16 cellular contexts compared by ENCODE assay signal in genomic region chr15:45386420-45386819, GRCh38. TPM values are rescaled to one million over a fixed set of nuclear protein-coding genes. Genes with fewer than 3 reads are reported as not detected.
DNase-seq lines count a peak whose midpoint lies in the region; ATAC-seq, FAIRE-seq and TF ChIP-seq lines count a peak whose summit lies in the region.
"Had no signal": no experiment of that assay in that cellular context is flagged by ENCODE, and none has a peak within 500 bp of the region (broad histone marks: within the 10 kb centered on the region; RNA-seq: fewer than 3 reads in every experiment).

No MANE protein-coding gene starts in this region.

- TF ChIP-seq POLR2A in uterus (IDR thresholded peaks at IDR 0.05) (no peak), GM12892 (IDR thresholded peaks at IDR 0.05; ENCODE audit: low read depth, low read length) (no peak)

- no peak overlapping the region for H3K4me3 ChIP-seq in uterus
- H3K4me3 ChIP-seq: stomach had no signal

- H3K9me3 ChIP-seq in uterus, result no peaks in the 10 kb centered on the region
- H3K9me3 ChIP-seq: stomach had no signal

- no peaks in the 10 kb centered on the region for H3K27me3 ChIP-seq in uterus
- H3K27me3 ChIP-seq: stomach had no signal

- no peak for FAIRE-seq in GM12892 (lab: Jason Lieb, UNC)
- FAIRE-seq: colon had no signal

- DNase-seq in DMS53 (lab: John Stamatoyannopoulos, UW) (peak; percentile 47), DMS53 treated with DMSO at 0.1 percent for 48 hours (lab: John Stamatoyannopoulos, UW; ENCODE audit: unreplicated experiment) (no peak), Right ventricle myocardium superior (no peak), middle frontal gyrus (ENCODE audit: extremely low spot score, low spot score) (peak; percentile 41), uterus (peak in 1 of 2 donors; percentile 24), GM12892 (ENCODE audit: insufficient read length) (no peak)
- no peak for DNase-seq in stimulated activated naive CD4-positive, alpha-beta T cell treated with Interleukin-2 at 50 U/mL for 16 hours (lab: John Stamatoyannopoulos, UW)
- DNase-seq: 8988T; CD8-positive, alpha-beta memory T cell; HCEC 1CT; NCI-H345; stomach had no signal

- ATAC-seq in Right ventricle myocardium superior (ENCODE audit: poor library complexity) (peak; percentile 92), HG03045 (IDR thresholded peaks at IDR 0.05; ENCODE audit: unreplicated experiment) (no peak)
- ATAC-seq: activated CD4-positive, CD25-positive, alpha-beta regulatory T cell treated with anti-CD3 and anti-CD28 coated beads, Interleukin-2, amount 50 U/mL, for 24 hours; Panc1 had no signal

- H3K27ac ChIP-seq in uterus, result peak overlapping the region; percentile 30 to 44
- H3K27ac ChIP-seq: stomach had no signal

- H3K4me1 ChIP-seq in uterus, result no peaks in the 10 kb centered on the region

- intact Hi-C loops in Right ventricle myocardium superior (cut with DNase I), result no loop called here
- intact Hi-C loops in uterus (cut with DNase I; ENCODE audit: low total_unique reads), result no loop called here

- H3K36me3 ChIP-seq in uterus, result no peaks in the 10 kb centered on the region
- H3K36me3 ChIP-seq: stomach had no signal

- no peak for TF ChIP-seq CTCF in uterus (IDR thresholded peaks at IDR 0.05)

RNA-seq across cellular contexts. Expression of gene GATM, which starts 8.1 kb away (rescaled TPM):
- 35.6 TPM for total RNA-seq in Right ventricle myocardium superior
- 10 to 100 TPM; 19.2 to 27.1 (median 23.6) TPM for total RNA-seq in uterus
- polyA plus RNA-seq in GM12892 (2012; ENCODE audit: missing spikeins), result 81.7 TPM

Comparison
In these comparisons a context has a peak if more than half of its experiments do, and no peak if none do; other contexts are left out.
1. DNase-seq: peak in DMS53 (single experiment) and middle frontal gyrus (single experiment); none in DMS53 treated with DMSO at 0.1 percent for 48 hours (single experiment), Right ventricle myocardium superior (single experiment), stimulated activated naive CD4-positive, alpha-beta T cell treated with Interleukin-2 at 50 U/mL for 16 hours (single experiment) and GM12892 (single experiment).